29 cellular contexts compared by ENCODE assay signal in the genomic region with DNA sequence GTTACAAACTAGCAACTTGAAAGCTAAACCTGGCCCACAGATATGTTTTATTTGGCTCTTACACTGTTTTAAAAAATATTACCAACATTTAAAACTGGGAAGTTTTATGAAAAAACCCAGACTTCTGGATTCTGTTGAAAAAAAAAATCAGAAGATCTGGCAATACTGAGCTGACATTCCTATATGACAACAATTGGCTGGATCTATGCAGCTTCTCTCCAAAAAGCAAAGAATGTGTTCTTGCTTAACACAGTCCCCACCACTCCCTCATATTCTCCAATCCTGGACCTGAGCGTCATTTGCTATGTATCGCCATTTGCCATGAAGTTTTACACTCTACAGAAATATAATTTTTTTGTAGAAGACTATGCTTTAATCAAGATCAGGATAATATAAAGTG.
"Had no signal": no experiment of that assay in that cellular context is flagged by ENCODE, and none has a peak within 500 bp of the region (broad histone marks: within the 10 kb centered on the region; RNA-seq: fewer than 3 reads in every experiment).

No MANE protein-coding gene starts in this region.

- H3K9ac ChIP-seq: neural progenitor cell had no signal

- H3K9me3 ChIP-seq: prostate gland, suprapubic skin, transverse colon, upper lobe of right lung had no signal

- H3K79me2 ChIP-seq: hepatocyte had no signal

- DNase-seq: dermis blood vessel endothelial cell; effector memory CD4-positive, alpha-beta T cell; foreskin keratinocyte; heart left ventricle; left cardiac atrium; left lung; mesenchymal stem cell; mucosa of descending colon; naive B cell; stimulated activated CD4-positive, alpha-beta T cell treated with anti-CD3 and anti-CD28 coated beads, Interleukin-12 subunit alpha, Interleukin-12 subunit beta, amount 100 ng/mL, for 4 hours; stimulated activated CD4-positive, alpha-beta T cell treated with anti-CD3 and anti-CD28 coated beads, Interleukin-1b, Interleukin-23, amount 100 ng/mL, for 48 hours; stimulated activated CD4-positive, alpha-beta T cell treated with anti-CD3 and anti-CD28 coated beads, Interleukin-4, amount 100 ng/mL, for 1 hour; stimulated activated CD8-positive, alpha-beta memory T cell treated with anti-CD3 and anti-CD28 coated beads, Interleukin-4, amount 100 ng/mL, for 48 hours; stimulated activated naive CD4-positive, alpha-beta T cell; stimulated activated naive CD8-positive, alpha-beta T cell treated with anti-CD3 and anti-CD28 coated beads, Interleukin-15, amount 100 ng/mL, for 72 hours; transverse colon; upper lobe of right lung; uterus had no signal

- H3K4me3 ChIP-seq: coronary artery, esophagus muscularis mucosa, gastroesophageal sphincter, heart left ventricle, hepatocyte, left lung, mucosa of descending colon, neural progenitor cell, prostate gland, right atrium auricular region, smooth muscle cell, suprapubic skin, transverse colon, upper lobe of right lung, uterus had no signal

- H3K27ac ChIP-seq: coronary artery, esophagus muscularis mucosa, foreskin keratinocyte, gastroesophageal sphincter, heart left ventricle, hepatocyte, left lung, neural progenitor cell, prostate gland, right atrium auricular region, suprapubic skin, transverse colon, upper lobe of right lung, uterus had no signal

- H3K36me3 ChIP-seq: esophagus muscularis mucosa, gastroesophageal sphincter, heart left ventricle, left lung, neural progenitor cell, prostate gland, right atrium auricular region, suprapubic skin, transverse colon, upper lobe of right lung, uterus had no signal

- H3K4me2 ChIP-seq: hepatocyte, neural progenitor cell, smooth muscle cell had no signal

- ATAC-seq: foreskin keratinocyte; gastroesophageal sphincter; heart left ventricle; left cardiac atrium; left lung; mucosa of descending colon; natural killer cell treated with Interleukin-12 subunit alpha and Interleukin-12 subunit beta and Interleukin-15 and Interleukin-18, amount 100 ng/mL, for 72 hours; sciatic nerve; stimulated activated naive CD8-positive, alpha-beta T cell treated with anti-CD3 and anti-CD28 coated beads, Interleukin-15, amount 100 ng/mL, for 72 hours; upper lobe of right lung had no signal

- H3K27me3 ChIP-seq: esophagus muscularis mucosa, foreskin keratinocyte, gastroesophageal sphincter, heart left ventricle, hepatocyte, left lung, neural progenitor cell, right atrium auricular region, suprapubic skin, transverse colon, upper lobe of right lung, uterus had no signal

- H2AFZ ChIP-seq: hepatocyte, neural progenitor cell had no signal

- H3K4me1 ChIP-seq: esophagus muscularis mucosa, foreskin keratinocyte, left lung, neural progenitor cell, prostate gland, right atrium auricular region, suprapubic skin, transverse colon, upper lobe of right lung, uterus had no signal
